In genomic region chr11:75743159-75743558, GRCh38 we compare ENCODE assay signal across 12 cellular contexts. TPM values are rescaled to one million over a fixed set of nuclear protein-coding genes. Genes with fewer than 3 reads are reported as not detected.
DNase-seq lines count a peak whose midpoint lies in the region; ATAC-seq, FAIRE-seq and TF ChIP-seq lines count a peak whose summit lies in the region.
"Not testable (repeated sequence)": the region's sequence is repeated elsewhere in the genome, so short reads cannot be mapped to it uniquely, and the experiment has no call there.
"Had no signal": no experiment of that assay in that cellular context is flagged by ENCODE, and none has a peak within 500 bp of the region (broad histone marks: within the 10 kb centered on the region; RNA-seq: fewer than 3 reads in every experiment).

No MANE protein-coding gene starts in this region.

- not testable (repeated sequence) for H3K79me2 ChIP-seq in K562 (ENCODE audit: control insufficient read depth, insufficient read depth, low read length)

- intact Hi-C loops in K562 (cut with micrococcal nuclease); heart right ventricle (cut with DNase I); right lobe of liver (cut with DNase I): not testable (repeated sequence)

- H2AFZ ChIP-seq in K562 (ENCODE audit: low read depth, low read length), result not testable (repeated sequence)

- H3K4me1 ChIP-seq in K562 (replicated peaks in 1 of 2; ENCODE audit: control insufficient read depth in 2 of 2, insufficient read depth in 2 of 2, low read length in 2 of 2) (peaks cover 10 to 14% of the 10 kb centered on the region in 2 experiments), heart right ventricle (peaks cover 0 to 26% (median 19%) of the 10 kb centered on the region in 9 donors), right lobe of liver (peaks cover 0 to 56% (median 25%) of the 10 kb centered on the region in 4 donors)

- H3K36me3 ChIP-seq in K562 (ENCODE audit: control insufficient read depth, insufficient read depth, low read length); heart right ventricle; right lobe of liver: not testable (repeated sequence)

- WGBS in K562 (ENCODE audit: insufficient coverage, low coverage, missing lambda C conversion rate), result 55% methylated on average over 4 of the region's 4 CpGs
- 92 to 96% methylated on average over 4 of the region's 4 CpGs for WGBS in heart right ventricle, 2 donors
- 44% methylated on average over 4 of the region's 4 CpGs for WGBS in right lobe of liver (ENCODE audit: insufficient coverage, low coverage, low lambda C conversion rate, missing lambda C conversion rate)

- in situ Hi-C loops in K562 (cut with MboI), result not testable (repeated sequence)

- not testable (repeated sequence) for H3K9me3 ChIP-seq in K562 (replicated peaks; ENCODE audit: control insufficient read depth, insufficient read depth, low read depth, low read length); heart right ventricle; right lobe of liver

- H3K4me3 ChIP-seq in K562, heart right ventricle, right lobe of liver: not testable (repeated sequence)

- ATAC-seq in K562, heart right ventricle: not testable (repeated sequence)
- ATAC-seq in left lobe of liver (peak; percentile 54), right lobe of liver (peak; percentile 43 to 60 (median 56))

- not testable (repeated sequence) for TF ChIP-seq POLR2A in K562 (conservative IDR thresholded peaks at IDR 0.05); right lobe of liver (IDR thresholded peaks at IDR 0.05)

- not testable (repeated sequence) for DNase-seq in K562 (ENCODE audit: extremely low read depth in 1 of 4, low spot score in 3 of 4); heart right ventricle; left lobe of liver (ENCODE audit: low spot score)
- peak in 1 of 3 donors; percentile 49 for DNase-seq in right lobe of liver

- H3K27ac ChIP-seq in K562 (ENCODE audit: extremely low read depth, low read depth, low read length), result not testable (repeated sequence)
- H3K27ac ChIP-seq in heart right ventricle (peak overlapping the region in 6 of 10 donors; percentile 27 to 94 (median 78)), right lobe of liver (peak overlapping the region in 2 of 3 donors; percentile 60 to 72)

- not testable (repeated sequence) for H3K4me2 ChIP-seq in K562 (ENCODE audit: insufficient read depth, low read length)

- BruUV-seq in K562 (replicated peaks; lab: Mats Ljungman, UMichigan), result not testable (repeated sequence)

- not testable (repeated sequence) for H3K9me1 ChIP-seq in K562 (ENCODE audit: control insufficient read depth, insufficient read depth, low read length)

- H4K20me1 ChIP-seq in K562 (replicated peaks; ENCODE audit: control insufficient read depth, insufficient read depth, low read length), result not testable (repeated sequence)

- not testable (repeated sequence) for TF ChIP-seq CTCF in K562 (IDR thresholded peaks at IDR 0.05 in 2 of 3, conservative IDR thresholded peaks at IDR 0.05 in 1 of 3; ENCODE audit: insufficient read depth in 2 of 3, low read depth in 1 of 3, low read length in 3 of 3); heart right ventricle (IDR thresholded peaks at IDR 0.05); right lobe of liver (IDR thresholded peaks at IDR 0.05)

- FAIRE-seq in K562 (lab: Jason Lieb, UNC), result not testable (repeated sequence)

- TF ChIP-seq RAD21 in K562 (CRISPR knock-in tag; conservative IDR thresholded peaks at IDR 0.05 in 1 of 2, IDR thresholded peaks at IDR 0.05 in 1 of 2), result not testable (repeated sequence)

- CTCF ChIA-PET in K562 (lab: Yijun Ruan, JAX; ENCODE audit: low intra/inter-chr PET ratio), result not testable (repeated sequence)

- H3K9ac ChIP-seq in K562 (ENCODE audit: insufficient read depth in 1 of 2, low read depth in 2 of 2, low read length in 2 of 2), result not testable (repeated sequence)

- POLR2A ChIA-PET in K562 (lab: Yijun Ruan, JAX), result not testable (repeated sequence)

- TF ChIP-seq EP300 in K562 (IDR thresholded peaks at IDR 0.05; ENCODE audit: low read length), result not testable (repeated sequence)

- H3K27me3 ChIP-seq in K562 (ENCODE audit: control insufficient read depth in 2 of 2, insufficient read depth in 2 of 2, low read length in 2 of 2); heart right ventricle; right lobe of liver: not testable (repeated sequence)

TF ChIP-seq in K562, 482 proteins besides CTCF, POLR2A, EP300 and RAD21:
- TF ChIP-seq CEBPB (tag; IDR thresholded peaks at IDR 0.05), result peak; percentile 36; the same call in 1 of the 2 replicates

RNA-seq across cellular contexts. Expression of gene DGAT2, which starts 25.4 kb away (rescaled TPM):
- 1.3 and 3.1 TPM in 2 replicates for total RNA-seq in K562 (2011; cell fraction: chromatin; rRNA removed; ENCODE audit: low replicate concordance)
- 2.9 and 3.2 TPM in 2 replicates for total RNA-seq in K562 (2011; cell fraction: nucleolus; rRNA removed)
- total RNA-seq in K562 (2011; cell fraction: nucleoplasm; rRNA removed), result 4.6 and 4.7 TPM in 2 replicates
- 2.0 and 2.5 TPM in 2 replicates for total RNA-seq in K562 (2014; rRNA removed)
- total RNA-seq in K562 (2014; rRNA removed; fragmentation: Illumina TruSeq; extraction: Trizol), result 1.6 and 2.2 TPM in 2 replicates
- 1.6 and 1.7 TPM in 2 replicates for total RNA-seq in K562 (2015; rRNA removed; fragmentation: Illumina TruSeq; extraction: Trizol)
- 2.2 TPM in 2 replicates for total RNA-seq in K562 (2021)
- polyA plus RNA-seq in K562 (2011; rRNA removed), result 1.8 TPM in 2 replicates
- 2.0 and 2.3 TPM in 2 replicates for polyA plus RNA-seq in K562 (2011; cell fraction: cytosol; rRNA removed)
- 1.1 and 1.6 TPM in 2 replicates for polyA plus RNA-seq in K562 (2011; cell fraction: nucleus; rRNA removed)
- polyA plus RNA-seq in K562 (2012), result 2.6 and 4.4 TPM in 2 replicates
- polyA plus RNA-seq in K562 (2014; fragmentation: Illumina TruSeq; extraction: Trizol), result 2.3 and 2.4 TPM in 2 replicates
- polyA plus RNA-seq in K562 (2014; fragmentation: Nextera tagmentation; extraction: Ambion mirVana), result under 1 TPM; 0.68 to 0.69 TPM
- polyA plus RNA-seq in K562 (2014; rRNA removed), result 2.2 and 2.8 TPM in 2 replicates
- polyA minus RNA-seq in K562 (2011; rRNA and poly(A)+ RNA removed), result 1.6 and 2.0 TPM in 2 replicates
- polyA minus RNA-seq in K562 (2011; cell fraction: cytosol; rRNA and poly(A)+ RNA removed), result 0.55 and 2.0 TPM in 2 replicates
- 0.33 and 0.67 TPM in 2 replicates for polyA minus RNA-seq in K562 (2011; cell fraction: nucleus; rRNA and poly(A)+ RNA removed)
- total RNA-seq in heart right ventricle, result 10 to 100 TPM in 5 of 10 donors, 1 to 10 TPM in 5; 6.2 to 24.4 (median 10.3) TPM
- polyA plus RNA-seq in heart right ventricle, result 10 to 100 TPM in 1 of 2 donors, 1 to 10 TPM in 1; 9.2 to 17.2 TPM
- 172 TPM for total RNA-seq in left lobe of liver
- 100 to 1,000 TPM in 5 of 6 experiments, 10 to 100 TPM in 1; 33.1 to 166 (median 124) TPM for total RNA-seq in right lobe of liver
- polyA plus RNA-seq: CD8-positive, alpha-beta memory T cell had no signal

RNA-seq across cellular contexts. Expression of gene MOGAT2, which starts 25.5 kb away (rescaled TPM):
- total RNA-seq in K562 (2011; cell fraction: chromatin; rRNA removed; ENCODE audit: low replicate concordance), result not detected in 2 replicates
- total RNA-seq in K562 (2011; cell fraction: nucleolus; rRNA removed), result not detected in 2 replicates
- total RNA-seq in K562 (2011; cell fraction: nucleoplasm; rRNA removed), result not detected in 2 replicates
- total RNA-seq in K562 (2014; rRNA removed) (0.09 TPM in 1 of 2 replicates, not detected in the other), K562 (2014; rRNA removed; fragmentation: Illumina TruSeq; extraction: Trizol) (not detected in 2 replicates), K562 (2015; rRNA removed; fragmentation: Illumina TruSeq; extraction: Trizol) (not detected in 2 replicates), K562 (2021) (0.09 TPM in 1 of 2 replicates, not detected in the other), heart right ventricle (under 1 TPM in 4 of 10 donors, not detected in 6; 0.13 to 0.35 (median 0.20) TPM), left lobe of liver (172 TPM), right lobe of liver (100 to 1,000 TPM in 3 of 6 experiments, 10 to 100 TPM in 3; 24.3 to 164 (median 100) TPM)
- polyA plus RNA-seq in K562 (2011; rRNA removed) (not detected in 2 replicates), K562 (2014; fragmentation: Illumina TruSeq; extraction: Trizol) (not detected in 2 replicates), K562 (2014; fragmentation: Nextera tagmentation; extraction: Ambion mirVana) (not detected), K562 (2014; rRNA removed) (not detected in 2 replicates), heart right ventricle (not detected)
- not detected in 2 replicates for polyA plus RNA-seq in K562 (2011; cell fraction: cytosol; rRNA removed)
- not detected in 2 replicates for polyA plus RNA-seq in K562 (2011; cell fraction: nucleus; rRNA removed)
- not detected in 2 replicates for polyA plus RNA-seq in K562 (2012)
- not detected in 2 replicates for polyA minus RNA-seq in K562 (2011; rRNA and poly(A)+ RNA removed)
- polyA minus RNA-seq in K562 (2011; cell fraction: cytosol; rRNA and poly(A)+ RNA removed), result not detected in 2 replicates
- polyA minus RNA-seq in K562 (2011; cell fraction: nucleus; rRNA and poly(A)+ RNA removed), result not detected in 2 replicates
- total RNA-seq: A673; CD4-positive, alpha-beta memory T cell; CD4-positive, CD25-positive, alpha-beta regulatory T cell; CD8-positive, alpha-beta memory T cell; Daoy; G401 had no signal
- polyA plus RNA-seq: AG04450; CD14-positive monocyte; CD4-positive, alpha-beta memory T cell; CD4-positive, CD25-positive, alpha-beta regulatory T cell; CD8-positive, alpha-beta memory T cell had no signal

Comparison
In these comparisons a context has a peak if more than half of its experiments do, and no peak if none do; other contexts are left out.
1. RNA of gene MOGAT2, which starts 25.5 kb away (total RNA-seq): 172 TPM in left lobe of liver (single experiment) and 24.3 to 164 TPM in right lobe of liver; 0.09 TPM in K562 and 0.13 to 0.35 TPM in heart right ventricle; every median in the first group is over 10 times any median in the second.